In the genomic region with DNA sequence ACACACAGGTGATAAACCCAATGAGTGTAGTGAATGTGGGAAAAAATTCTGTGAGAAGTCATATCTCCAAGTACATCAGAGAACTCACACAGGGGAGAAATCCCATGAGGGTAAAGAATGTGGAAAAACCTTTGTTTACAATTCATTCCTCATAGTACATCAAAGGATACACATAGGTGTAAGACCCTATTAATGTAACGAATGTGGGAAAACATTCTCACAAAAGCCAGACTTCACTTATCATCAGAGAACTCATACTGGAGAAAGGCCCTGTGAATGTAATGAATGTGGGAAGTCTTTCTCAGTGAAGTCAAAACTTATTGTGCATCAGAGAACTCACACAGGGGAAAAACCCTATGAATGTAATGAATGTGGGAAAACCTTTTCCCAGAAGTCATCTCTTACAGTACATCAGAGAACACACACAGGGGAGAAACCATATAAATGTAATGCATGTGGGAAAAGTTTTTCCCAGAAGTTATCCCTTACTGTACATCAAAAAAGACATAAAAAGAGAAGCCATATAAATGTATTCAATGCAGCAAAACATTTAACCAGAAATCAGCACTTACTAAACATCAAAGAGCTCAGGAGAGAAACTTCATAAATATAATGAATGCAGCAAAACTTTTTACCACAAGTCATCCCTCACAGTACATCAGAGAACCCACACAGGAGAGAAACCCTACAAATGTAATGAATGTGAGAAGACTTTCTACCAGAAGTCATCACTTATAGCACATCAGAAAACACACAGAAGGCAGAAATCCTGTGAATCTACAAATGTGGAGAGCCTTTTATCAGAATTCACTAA, we compare ENCODE assay signal across 3 cellular contexts.
TF ChIP-seq lines count a peak whose summit lies in the region.

No MANE protein-coding gene starts in this region.

TF ChIP-seq in A549, 52 proteins besides CTCF, POLR2A, EP300 and RAD21 (continued from another document):
- peak; percentile 63; the same call in 1 of the 2 replicates for TF ChIP-seq GATA3 (IDR thresholded peaks at IDR 0.05; ENCODE audit: borderline replicate concordance)
- TF ChIP-seq KDM1A (IDR thresholded peaks at IDR 0.05; ENCODE audit: low read depth) = no peak
- TF ChIP-seq MYC (IDR thresholded peaks at IDR 0.05; ENCODE audit: borderline replicate concordance, low read length) = no peak
- no peak for TF ChIP-seq KDM5A (IDR thresholded peaks at IDR 0.05)
- TF ChIP-seq, protein P1, sequence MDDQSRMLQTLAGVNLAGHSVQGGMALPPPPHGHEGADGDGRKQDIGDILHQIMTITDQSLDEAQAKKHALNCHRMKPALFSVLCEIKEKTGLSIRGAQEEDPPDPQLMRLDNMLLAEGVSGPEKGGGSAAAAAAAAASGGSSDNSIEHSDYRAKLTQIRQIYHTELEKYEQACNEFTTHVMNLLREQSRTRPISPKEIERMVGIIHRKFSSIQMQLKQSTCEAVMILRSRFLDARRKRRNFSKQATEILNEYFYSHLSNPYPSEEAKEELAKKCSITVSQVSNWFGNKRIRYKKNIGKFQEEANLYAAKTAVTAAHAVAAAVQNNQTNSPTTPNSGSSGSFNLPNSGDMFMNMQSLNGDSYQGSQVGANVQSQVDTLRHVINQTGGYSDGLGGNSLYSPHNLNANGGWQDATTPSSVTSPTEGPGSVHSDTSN (IDR thresholded peaks at IDR 0.05) = no peak
- TF ChIP-seq, protein P2, sequence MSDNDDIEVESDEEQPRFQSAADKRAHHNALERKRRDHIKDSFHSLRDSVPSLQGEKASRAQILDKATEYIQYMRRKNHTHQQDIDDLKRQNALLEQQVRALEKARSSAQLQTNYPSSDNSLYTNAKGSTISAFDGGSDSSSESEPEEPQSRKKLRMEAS (IDR thresholded peaks at IDR 0.05) = no peak
- no peak for TF ChIP-seq BHLHE40 (IDR thresholded peaks at IDR 0.05; ENCODE audit: low read depth, low read length)

TF ChIP-seq in HEK293, 187 proteins besides CTCF, POLR2A, EP300 and RAD21:
- TF ChIP-seq, protein P3, sequence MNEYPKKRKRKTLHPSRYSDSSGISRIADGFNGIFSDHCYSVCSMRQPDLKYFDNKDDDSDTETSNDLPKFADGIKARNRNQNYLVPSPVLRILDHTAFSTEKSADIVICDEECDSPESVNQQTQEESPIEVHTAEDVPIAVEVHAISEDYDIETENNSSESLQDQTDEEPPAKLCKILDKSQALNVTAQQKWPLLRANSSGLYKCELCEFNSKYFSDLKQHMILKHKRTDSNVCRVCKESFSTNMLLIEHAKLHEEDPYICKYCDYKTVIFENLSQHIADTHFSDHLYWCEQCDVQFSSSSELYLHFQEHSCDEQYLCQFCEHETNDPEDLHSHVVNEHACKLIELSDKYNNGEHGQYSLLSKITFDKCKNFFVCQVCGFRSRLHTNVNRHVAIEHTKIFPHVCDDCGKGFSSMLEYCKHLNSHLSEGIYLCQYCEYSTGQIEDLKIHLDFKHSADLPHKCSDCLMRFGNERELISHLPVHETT (tag by site-specific recombination; IDR thresholded peaks at IDR 0.05) = no peak
- peak; percentile 93; the same call in 1 of the 2 replicates for TF ChIP-seq TRIM28 (IDR thresholded peaks at IDR 0.05; ENCODE audit: borderline replicate concordance, low read length)
- TF ChIP-seq SETDB1 (IDR thresholded peaks at IDR 0.05; ENCODE audit: insufficient read length, low read length) = peak; percentile 98
- TF ChIP-seq, protein P4, sequence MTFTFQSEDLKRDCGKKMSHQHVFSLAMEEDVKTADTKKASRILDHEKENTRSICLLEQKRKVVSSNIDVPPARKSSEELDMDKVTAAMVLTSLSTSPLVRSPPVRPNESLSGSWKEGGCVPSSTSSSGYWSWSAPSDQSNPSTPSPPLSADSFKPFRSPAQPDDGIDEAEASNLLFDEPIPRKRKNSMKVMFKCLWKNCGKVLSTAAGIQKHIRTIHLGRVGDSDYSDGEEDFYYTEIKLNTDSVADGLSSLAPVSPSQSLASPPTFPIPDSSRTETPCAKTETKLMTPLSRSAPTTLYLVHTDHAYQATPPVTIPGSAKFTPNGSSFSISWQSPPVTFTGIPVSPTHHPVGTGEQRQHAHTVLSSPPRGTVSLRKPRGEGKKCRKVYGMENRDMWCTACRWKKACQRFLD (tag by site-specific recombination; IDR thresholded peaks at IDR 0.05) = no peak
- TF ChIP-seq ZNF830 (tag by site-specific recombination; IDR thresholded peaks at IDR 0.05; ENCODE audit: low read depth) = no peak
- no peak for TF ChIP-seq ZNF132 (tag by site-specific recombination; IDR thresholded peaks at IDR 0.05; ENCODE audit: borderline replicate concordance)
- no peak for TF ChIP-seq ZNF473 (tag by site-specific recombination; IDR thresholded peaks at IDR 0.05)
- TF ChIP-seq, protein P5, sequence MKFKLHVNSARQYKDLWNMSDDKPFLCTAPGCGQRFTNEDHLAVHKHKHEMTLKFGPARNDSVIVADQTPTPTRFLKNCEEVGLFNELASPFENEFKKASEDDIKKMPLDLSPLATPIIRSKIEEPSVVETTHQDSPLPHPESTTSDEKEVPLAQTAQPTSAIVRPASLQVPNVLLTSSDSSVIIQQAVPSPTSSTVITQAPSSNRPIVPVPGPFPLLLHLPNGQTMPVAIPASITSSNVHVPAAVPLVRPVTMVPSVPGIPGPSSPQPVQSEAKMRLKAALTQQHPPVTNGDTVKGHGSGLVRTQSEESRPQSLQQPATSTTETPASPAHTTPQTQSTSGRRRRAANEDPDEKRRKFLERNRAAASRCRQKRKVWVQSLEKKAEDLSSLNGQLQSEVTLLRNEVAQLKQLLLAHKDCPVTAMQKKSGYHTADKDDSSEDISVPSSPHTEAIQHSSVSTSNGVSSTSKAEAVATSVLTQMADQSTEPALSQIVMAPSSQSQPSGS (tag by site-specific recombination; IDR thresholded peaks at IDR 0.05; ENCODE audit: low read depth) = no peak
- peak; percentile 76 for TF ChIP-seq ZNF274 (IDR thresholded peaks at IDR 0.05; ENCODE audit: low read length)
- peak; percentile 97 for TF ChIP-seq ZNF274 (tag by site-specific recombination; IDR thresholded peaks at IDR 0.05; ENCODE audit: borderline replicate concordance)
- no peak for TF ChIP-seq ZNF302 (tag by site-specific recombination; IDR thresholded peaks at IDR 0.05; ENCODE audit: low read depth)
- TF ChIP-seq, protein P6, sequence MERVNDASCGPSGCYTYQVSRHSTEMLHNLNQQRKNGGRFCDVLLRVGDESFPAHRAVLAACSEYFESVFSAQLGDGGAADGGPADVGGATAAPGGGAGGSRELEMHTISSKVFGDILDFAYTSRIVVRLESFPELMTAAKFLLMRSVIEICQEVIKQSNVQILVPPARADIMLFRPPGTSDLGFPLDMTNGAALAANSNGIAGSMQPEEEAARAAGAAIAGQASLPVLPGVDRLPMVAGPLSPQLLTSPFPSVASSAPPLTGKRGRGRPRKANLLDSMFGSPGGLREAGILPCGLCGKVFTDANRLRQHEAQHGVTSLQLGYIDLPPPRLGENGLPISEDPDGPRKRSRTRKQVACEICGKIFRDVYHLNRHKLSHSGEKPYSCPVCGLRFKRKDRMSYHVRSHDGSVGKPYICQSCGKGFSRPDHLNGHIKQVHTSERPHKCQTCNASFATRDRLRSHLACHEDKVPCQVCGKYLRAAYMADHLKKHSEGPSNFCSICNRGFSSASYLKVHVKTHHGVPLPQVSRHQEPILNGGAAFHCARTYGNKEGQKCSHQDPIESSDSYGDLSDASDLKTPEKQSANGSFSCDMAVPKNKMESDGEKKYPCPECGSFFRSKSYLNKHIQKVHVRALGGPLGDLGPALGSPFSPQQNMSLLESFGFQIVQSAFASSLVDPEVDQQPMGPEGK (tag by site-specific recombination; IDR thresholded peaks at IDR 0.05) = no peak

TF ChIP-seq in GM23338, 12 proteins besides CTCF, POLR2A, EP300 and RAD21 (continued from another document):
- TF ChIP-seq, protein P7, sequence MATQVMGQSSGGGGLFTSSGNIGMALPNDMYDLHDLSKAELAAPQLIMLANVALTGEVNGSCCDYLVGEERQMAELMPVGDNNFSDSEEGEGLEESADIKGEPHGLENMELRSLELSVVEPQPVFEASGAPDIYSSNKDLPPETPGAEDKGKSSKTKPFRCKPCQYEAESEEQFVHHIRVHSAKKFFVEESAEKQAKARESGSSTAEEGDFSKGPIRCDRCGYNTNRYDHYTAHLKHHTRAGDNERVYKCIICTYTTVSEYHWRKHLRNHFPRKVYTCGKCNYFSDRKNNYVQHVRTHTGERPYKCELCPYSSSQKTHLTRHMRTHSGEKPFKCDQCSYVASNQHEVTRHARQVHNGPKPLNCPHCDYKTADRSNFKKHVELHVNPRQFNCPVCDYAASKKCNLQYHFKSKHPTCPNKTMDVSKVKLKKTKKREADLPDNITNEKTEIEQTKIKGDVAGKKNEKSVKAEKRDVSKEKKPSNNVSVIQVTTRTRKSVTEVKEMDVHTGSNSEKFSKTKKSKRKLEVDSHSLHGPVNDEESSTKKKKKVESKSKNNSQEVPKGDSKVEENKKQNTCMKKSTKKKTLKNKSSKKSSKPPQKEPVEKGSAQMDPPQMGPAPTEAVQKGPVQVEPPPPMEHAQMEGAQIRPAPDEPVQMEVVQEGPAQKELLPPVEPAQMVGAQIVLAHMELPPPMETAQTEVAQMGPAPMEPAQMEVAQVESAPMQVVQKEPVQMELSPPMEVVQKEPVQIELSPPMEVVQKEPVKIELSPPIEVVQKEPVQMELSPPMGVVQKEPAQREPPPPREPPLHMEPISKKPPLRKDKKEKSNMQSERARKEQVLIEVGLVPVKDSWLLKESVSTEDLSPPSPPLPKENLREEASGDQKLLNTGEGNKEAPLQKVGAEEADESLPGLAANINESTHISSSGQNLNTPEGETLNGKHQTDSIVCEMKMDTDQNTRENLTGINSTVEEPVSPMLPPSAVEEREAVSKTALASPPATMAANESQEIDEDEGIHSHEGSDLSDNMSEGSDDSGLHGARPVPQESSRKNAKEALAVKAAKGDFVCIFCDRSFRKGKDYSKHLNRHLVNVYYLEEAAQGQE (IDR thresholded peaks at IDR 0.05; ENCODE audit: unreplicated experiment) = no peak
- TF ChIP-seq EZH2 (IDR thresholded peaks at IDR 0.05; ENCODE audit: low read depth, unreplicated experiment) = no peak
- no peak for TF ChIP-seq STAT1 (IDR thresholded peaks at IDR 0.05; ENCODE audit: unreplicated experiment)
- TF ChIP-seq JUNB (IDR thresholded peaks at IDR 0.05; ENCODE audit: unreplicated experiment) = no peak
- no peak for TF ChIP-seq ZNF114 (CRISPR knock-in tag; IDR thresholded peaks at IDR 0.05)
- TF ChIP-seq, protein P8, sequence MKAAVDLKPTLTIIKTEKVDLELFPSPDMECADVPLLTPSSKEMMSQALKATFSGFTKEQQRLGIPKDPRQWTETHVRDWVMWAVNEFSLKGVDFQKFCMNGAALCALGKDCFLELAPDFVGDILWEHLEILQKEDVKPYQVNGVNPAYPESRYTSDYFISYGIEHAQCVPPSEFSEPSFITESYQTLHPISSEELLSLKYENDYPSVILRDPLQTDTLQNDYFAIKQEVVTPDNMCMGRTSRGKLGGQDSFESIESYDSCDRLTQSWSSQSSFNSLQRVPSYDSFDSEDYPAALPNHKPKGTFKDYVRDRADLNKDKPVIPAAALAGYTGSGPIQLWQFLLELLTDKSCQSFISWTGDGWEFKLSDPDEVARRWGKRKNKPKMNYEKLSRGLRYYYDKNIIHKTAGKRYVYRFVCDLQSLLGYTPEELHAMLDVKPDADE (IDR thresholded peaks at IDR 0.05) = no peak
- TF ChIP-seq, protein P9, sequence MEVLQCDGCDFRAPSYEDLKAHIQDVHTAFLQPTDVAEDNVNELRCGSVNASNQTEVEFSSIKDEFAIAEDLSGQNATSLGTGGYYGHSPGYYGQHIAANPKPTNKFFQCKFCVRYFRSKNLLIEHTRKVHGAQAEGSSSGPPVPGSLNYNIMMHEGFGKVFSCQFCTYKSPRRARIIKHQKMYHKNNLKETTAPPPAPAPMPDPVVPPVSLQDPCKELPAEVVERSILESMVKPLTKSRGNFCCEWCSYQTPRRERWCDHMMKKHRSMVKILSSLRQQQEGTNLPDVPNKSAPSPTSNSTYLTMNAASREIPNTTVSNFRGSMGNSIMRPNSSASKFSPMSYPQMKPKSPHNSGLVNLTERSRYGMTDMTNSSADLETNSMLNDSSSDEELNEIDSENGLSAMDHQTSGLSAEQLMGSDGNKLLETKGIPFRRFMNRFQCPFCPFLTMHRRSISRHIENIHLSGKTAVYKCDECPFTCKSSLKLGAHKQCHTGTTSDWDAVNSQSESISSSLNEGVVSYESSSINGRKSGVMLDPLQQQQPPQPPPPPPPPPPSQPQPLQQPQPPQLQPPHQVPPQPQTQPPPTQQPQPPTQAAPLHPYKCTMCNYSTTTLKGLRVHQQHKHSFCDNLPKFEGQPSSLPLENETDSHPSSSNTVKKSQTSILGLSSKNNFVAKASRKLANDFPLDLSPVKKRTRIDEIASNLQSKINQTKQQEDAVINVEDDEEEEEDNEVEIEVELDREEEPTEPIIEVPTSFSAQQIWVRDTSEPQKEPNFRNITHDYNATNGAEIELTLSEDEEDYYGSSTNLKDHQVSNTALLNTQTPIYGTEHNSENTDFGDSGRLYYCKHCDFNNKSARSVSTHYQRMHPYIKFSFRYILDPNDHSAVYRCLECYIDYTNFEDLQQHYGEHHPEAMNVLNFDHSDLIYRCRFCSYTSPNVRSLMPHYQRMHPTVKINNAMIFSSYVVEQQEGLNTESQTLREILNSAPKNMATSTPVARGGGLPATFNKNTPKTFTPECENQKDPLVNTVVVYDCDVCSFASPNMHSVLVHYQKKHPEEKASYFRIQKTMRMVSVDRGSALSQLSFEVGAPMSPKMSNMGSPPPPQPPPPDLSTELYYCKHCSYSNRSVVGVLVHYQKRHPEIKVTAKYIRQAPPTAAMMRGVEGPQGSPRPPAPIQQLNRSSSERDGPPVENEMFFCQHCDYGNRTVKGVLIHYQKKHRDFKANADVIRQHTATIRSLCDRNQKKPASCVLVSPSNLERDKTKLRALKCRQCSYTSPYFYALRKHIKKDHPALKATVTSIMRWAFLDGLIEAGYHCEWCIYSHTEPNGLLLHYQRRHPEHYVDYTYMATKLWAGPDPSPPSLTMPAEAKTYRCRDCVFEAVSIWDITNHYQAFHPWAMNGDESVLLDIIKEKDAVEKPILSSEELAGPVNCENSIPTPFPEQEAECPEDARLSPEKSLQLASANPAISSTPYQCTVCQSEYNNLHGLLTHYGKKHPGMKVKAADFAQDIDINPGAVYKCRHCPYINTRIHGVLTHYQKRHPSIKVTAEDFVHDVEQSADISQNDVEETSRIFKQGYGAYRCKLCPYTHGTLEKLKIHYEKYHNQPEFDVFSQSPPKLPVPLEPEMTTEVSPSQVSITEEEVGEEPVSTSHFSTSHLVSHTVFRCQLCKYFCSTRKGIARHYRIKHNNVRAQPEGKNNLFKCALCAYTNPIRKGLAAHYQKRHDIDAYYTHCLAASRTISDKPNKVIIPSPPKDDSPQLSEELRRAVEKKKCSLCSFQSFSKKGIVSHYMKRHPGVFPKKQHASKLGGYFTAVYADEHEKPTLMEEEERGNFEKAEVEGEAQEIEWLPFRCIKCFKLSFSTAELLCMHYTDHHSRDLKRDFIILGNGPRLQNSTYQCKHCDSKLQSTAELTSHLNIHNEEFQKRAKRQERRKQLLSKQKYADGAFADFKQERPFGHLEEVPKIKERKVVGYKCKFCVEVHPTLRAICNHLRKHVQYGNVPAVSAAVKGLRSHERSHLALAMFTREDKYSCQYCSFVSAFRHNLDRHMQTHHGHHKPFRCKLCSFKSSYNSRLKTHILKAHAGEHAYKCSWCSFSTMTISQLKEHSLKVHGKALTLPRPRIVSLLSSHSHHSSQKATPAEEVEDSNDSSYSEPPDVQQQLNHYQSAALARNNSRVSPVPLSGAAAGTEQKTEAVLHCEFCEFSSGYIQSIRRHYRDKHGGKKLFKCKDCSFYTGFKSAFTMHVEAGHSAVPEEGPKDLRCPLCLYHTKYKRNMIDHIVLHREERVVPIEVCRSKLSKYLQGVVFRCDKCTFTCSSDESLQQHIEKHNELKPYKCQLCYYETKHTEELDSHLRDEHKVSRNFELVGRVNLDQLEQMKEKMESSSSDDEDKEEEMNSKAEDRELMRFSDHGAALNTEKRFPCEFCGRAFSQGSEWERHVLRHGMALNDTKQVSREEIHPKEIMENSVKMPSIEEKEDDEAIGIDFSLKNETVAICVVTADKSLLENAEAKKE (CRISPR knock-in tag; IDR thresholded peaks at IDR 0.05) = no peak
- TF ChIP-seq CREB1 (CRISPR knock-in tag; IDR thresholded peaks at IDR 0.05; ENCODE audit: low read depth) = no peak
- TF ChIP-seq ZNF331 (CRISPR knock-in tag; IDR thresholded peaks at IDR 0.05; ENCODE audit: low read depth) = no peak
